Comparison of ENCODE assay signal across 9 cellular contexts in the genomic region with DNA sequence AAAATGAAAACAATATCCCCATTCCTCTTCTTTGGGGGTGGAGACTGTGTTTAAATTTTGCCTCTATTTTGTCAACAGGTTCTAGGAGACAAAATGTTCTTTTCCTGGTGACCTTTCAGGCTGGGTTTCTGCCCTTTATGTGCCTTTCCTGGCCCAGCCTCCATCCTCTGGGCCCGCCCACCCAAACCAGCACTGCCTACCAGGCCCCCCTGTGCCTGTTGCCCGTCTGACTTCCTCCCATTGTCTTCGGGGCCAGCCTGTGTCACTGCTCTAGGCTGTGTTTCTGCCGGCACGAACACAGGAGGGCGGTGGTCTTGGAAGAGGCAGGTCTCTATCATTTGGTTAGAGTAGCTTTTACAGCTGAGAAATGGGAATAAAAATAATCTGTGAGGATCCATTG. TPM values are rescaled to one million over a fixed set of nuclear protein-coding genes. Genes with fewer than 3 reads are reported as not detected.
A peak's percentile ranks its signal among the peaks of the same experiment; 100 is the strongest.
DNase-seq lines count a peak whose midpoint lies in the region; ATAC-seq lines count a peak whose summit lies in the region.
"Had no signal": no experiment of that assay in that cellular context is flagged by ENCODE, and none has a peak within 500 bp of the region (broad histone marks: within the 10 kb centered on the region; RNA-seq: fewer than 3 reads in every experiment).

No MANE protein-coding gene starts in this region.

- peak overlapping the region; percentile 95 for H3K27ac ChIP-seq in caudate nucleus (ENCODE audit: low read depth, low read length)
- H3K27ac ChIP-seq: 22Rv1 had no signal

- ATAC-seq in HG03571 (IDR thresholded peaks at IDR 0.05; ENCODE audit: unreplicated experiment) (no peak), HG03045 (IDR thresholded peaks at IDR 0.05; ENCODE audit: unreplicated experiment) (no peak)

- peak; percentile 8 for DNase-seq in NCI-H146 (lab: John Stamatoyannopoulos, UW)
- DNase-seq in NCI-H146 treated with DMSO at 0.1 percent for 48 hours (lab: John Stamatoyannopoulos, UW; ENCODE audit: unreplicated experiment) = no peak
- DNase-seq in caudate nucleus (lab: John Stamatoyannopoulos, UW) = peak in 35 of 61 donors; percentile 25 to 74 (median 49)
- peak; percentile 90 to 91 for DNase-seq in lung microvascular endothelial cell (ENCODE audit: low read depth in 2 of 2)
- peak; percentile 39 to 81 (median 60) for DNase-seq in stimulated activated naive CD4-positive, alpha-beta T cell (lab: John Stamatoyannopoulos, UW)
- DNase-seq in NCI-H1105 (lab: John Stamatoyannopoulos, UW) = no peak

RNA-seq across cellular contexts. Expression of gene TSPAN14, which starts 13.9 kb away (rescaled TPM):
- total RNA-seq in lung microvascular endothelial cell = 35.7 and 60.9 TPM in 2 replicates

RNA-seq across cellular contexts. Expression of gene PRXL2A, which starts 59.7 kb away (rescaled TPM):
- total RNA-seq in lung microvascular endothelial cell = 92.8 and 195 TPM in 2 replicates

Comparison
In these comparisons a context has a peak if more than half of its experiments do, and no peak if none do; other contexts are left out.
1. DNase-seq: peak in NCI-H146 (single experiment), caudate nucleus (35 of 61), lung microvascular endothelial cell (2 of 2) and stimulated activated naive CD4-positive, alpha-beta T cell (6 of 6); none in NCI-H146 treated with DMSO at 0.1 percent for 48 hours (single experiment) and NCI-H1105 (single experiment).